ENCODE assay signal across 8 cellular contexts in genomic region chr1:23555949-23556640, GRCh38. TPM values are rescaled to one million over a fixed set of nuclear protein-coding genes. Genes with fewer than 3 reads are reported as not detected.
A peak's percentile ranks its signal among the peaks of the same experiment; 100 is the strongest.
DNase-seq lines count a peak whose midpoint lies in the region; ATAC-seq and TF ChIP-seq lines count a peak whose summit lies in the region.

No MANE protein-coding gene starts in this region.

- peak overlapping the region; percentile 56 to 100 for H3K9ac ChIP-seq in colonic mucosa (ENCODE audit: low read depth in 2 of 2, low read length in 2 of 2)

- no peaks in the 10 kb centered on the region; the same call in 1 of the 2 replicates for H3K27me3 ChIP-seq in DOHH2 (ENCODE audit: control insufficient read depth, low read length)
- no peaks in the 10 kb centered on the region for H3K27me3 ChIP-seq in colonic mucosa

- H3K79me2 ChIP-seq in DOHH2 (ENCODE audit: control insufficient read depth, low read length), result peaks cover 38% of the 10 kb centered on the region

- TF ChIP-seq CTCF in DOHH2 (IDR thresholded peaks at IDR 0.05; ENCODE audit: low read depth, low read length, poor library complexity, severe bottlenecking), result no peak
- TF ChIP-seq CTCF in colonic mucosa (IDR thresholded peaks at IDR 0.05), result no peak

- intact Hi-C loops in colonic mucosa (cut with DNase I), result no loop called here

- ATAC-seq in HG03196 (IDR thresholded peaks at IDR 0.05; ENCODE audit: unreplicated experiment) (no peak), HG02610 (IDR thresholded peaks at IDR 0.05; ENCODE audit: unreplicated experiment) (no peak)

- DNase-seq in NCI-H2196 treated with DMSO at 0.1 percent for 48 hours (lab: John Stamatoyannopoulos, UW; ENCODE audit: unreplicated experiment) (peak; percentile 8), colonic mucosa (peak; percentile 28), myocyte (ENCODE audit: low read depth) (peak; percentile 67), NCI-H345 (lab: John Stamatoyannopoulos, UW) (no peak), 8988T (no peak)

- peak overlapping the region; percentile 93 for H3K4me2 ChIP-seq in DOHH2 (ENCODE audit: low read length)

- H3K9me2 ChIP-seq in DOHH2 (replicated peaks; ENCODE audit: control insufficient read depth, low read length), result no peaks in the 10 kb centered on the region

- H3K9me3 ChIP-seq in DOHH2 (ENCODE audit: control insufficient read depth, insufficient read depth, low read length), result no peaks in the 10 kb centered on the region
- H3K9me3 ChIP-seq in colonic mucosa, result no peaks in the 10 kb centered on the region

- H3K4me3 ChIP-seq in DOHH2 (ENCODE audit: low read length), result peak overlapping the region; percentile 93
- no peak overlapping the region for H3K4me3 ChIP-seq in colonic mucosa

- H4K20me1 ChIP-seq in DOHH2 (ENCODE audit: control insufficient read depth, insufficient read depth, low read depth, low read length), result peaks cover 20% of the 10 kb centered on the region

- peaks cover 40% of the 10 kb centered on the region for H3K36me3 ChIP-seq in DOHH2 (ENCODE audit: control insufficient read depth, low read length)
- H3K36me3 ChIP-seq in colonic mucosa, result no peaks in the 10 kb centered on the region

- peaks cover 74% of the 10 kb centered on the region for H3K4me1 ChIP-seq in DOHH2 (ENCODE audit: control insufficient read depth, low read length)
- peaks cover 16% of the 10 kb centered on the region for H3K4me1 ChIP-seq in colonic mucosa

- H3K27ac ChIP-seq in DOHH2 (ENCODE audit: low read depth, low read length) (peak overlapping the region; percentile 87), colonic mucosa (peak overlapping the region; percentile 91)

- peaks cover 47% of the 10 kb centered on the region for H3F3A ChIP-seq in DOHH2 (ENCODE audit: control insufficient read depth, insufficient read depth)

RNA-seq across cellular contexts. Expression of gene ID3, which starts 3.2 kb away (rescaled TPM):
- total RNA-seq in colonic mucosa (100 to 1,000 TPM; 106 to 221 TPM), myocyte (13.5 and 21.1 TPM in 2 replicates)
- 43.6 TPM for polyA plus RNA-seq in myocyte (2012)

RNA-seq across cellular contexts. Expression of gene E2F2, which starts 25.1 kb away (rescaled TPM):
- 10 to 100 TPM in 1 of 2 donors, 1 to 10 TPM in 1; 8.2 to 32.9 TPM for total RNA-seq in colonic mucosa
- total RNA-seq in myocyte, result 0.13 and 0.16 TPM in 2 replicates
- polyA plus RNA-seq in myocyte (2012), result 0.03 TPM

Comparison
In these comparisons a context has a peak if more than half of its experiments do, and no peak if none do; other contexts are left out.
1. DNase-seq: peak in NCI-H2196 treated with DMSO at 0.1 percent for 48 hours (single experiment), colonic mucosa (single experiment) and myocyte (single experiment); none in NCI-H345 (single experiment) and 8988T (single experiment).